9 cellular contexts compared by ENCODE assay signal in the genomic region with DNA sequence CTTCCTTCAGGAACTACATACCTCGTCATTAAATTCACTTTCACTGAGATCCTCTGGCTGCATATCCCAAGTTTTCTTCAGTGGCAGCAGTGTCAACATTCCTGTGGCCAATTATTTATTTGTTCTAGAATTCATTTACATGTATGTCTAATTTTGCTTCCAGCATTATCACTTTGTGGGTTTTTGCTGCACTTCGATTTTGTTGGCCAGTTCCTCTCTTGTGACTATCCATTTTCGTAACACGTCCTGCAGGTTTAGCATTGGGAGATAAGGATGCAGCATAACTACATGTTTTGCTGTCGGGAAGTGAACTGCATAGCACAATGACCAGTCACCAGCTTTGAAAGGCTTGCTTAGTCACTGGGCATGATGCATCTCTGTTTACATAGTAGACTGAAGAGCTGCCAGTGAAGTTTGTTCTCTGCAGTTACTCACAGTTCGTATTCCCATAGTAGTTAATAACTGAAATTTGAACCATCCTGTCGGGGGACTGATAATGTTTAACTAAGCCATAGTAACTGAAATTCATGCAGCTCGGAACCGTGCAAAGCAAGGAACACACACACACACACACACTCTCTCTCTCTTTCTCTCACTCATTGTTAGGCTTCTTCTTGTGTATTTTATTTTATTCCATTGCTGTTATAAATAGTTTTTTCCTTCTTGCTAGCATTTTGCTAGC. TPM values are rescaled to one million over a fixed set of nuclear protein-coding genes. Genes with fewer than 3 reads are reported as not detected.
DNase-seq lines count a peak whose midpoint lies in the region; ATAC-seq, FAIRE-seq and TF ChIP-seq lines count a peak whose summit lies in the region.
"Had no signal": no experiment of that assay in that cellular context is flagged by ENCODE, and none has a peak within 500 bp of the region (broad histone marks: within the 10 kb centered on the region; RNA-seq: fewer than 3 reads in every experiment).

No MANE protein-coding gene starts in this region.

- no peak for TF ChIP-seq RAD21 in K562 (CRISPR knock-in tag; conservative IDR thresholded peaks at IDR 0.05 in 1 of 2, IDR thresholded peaks at IDR 0.05 in 1 of 2)

- FAIRE-seq in K562 (lab: Jason Lieb, UNC): peak; percentile 99

- WGBS in K562 (ENCODE audit: insufficient coverage, low coverage, missing lambda C conversion rate): 4% methylated on average over 9 of the region's 9 CpGs

- H3K9me3 ChIP-seq in K562 (replicated peaks; ENCODE audit: control insufficient read depth, insufficient read depth, low read depth, low read length) (peaks cover 9% of the 10 kb centered on the region), vagina (no peaks in the 10 kb centered on the region)

- peaks cover 27% of the 10 kb centered on the region for H3K36me3 Mint-ChIP-seq in natural killer cell treated with Interleukin-12 subunit alpha and Interleukin-12 subunit beta and Interleukin-15 and Interleukin-18, amount 100 ng/mL, for 72 hours

- H3K4me1 Mint-ChIP-seq in natural killer cell treated with Interleukin-12 subunit alpha and Interleukin-12 subunit beta and Interleukin-15 and Interleukin-18, amount 100 ng/mL, for 72 hours (ENCODE audit: low read depth in 2 of 2): peaks cover 15 to 16% of the 10 kb centered on the region in 2 donors
- H3K4me1 Mint-ChIP-seq: activated B cell treated with CpG ODN at 0.5 μM for 24 hours had no signal

- BruUV-seq in K562 (replicated peaks; lab: Mats Ljungman, UMichigan): no TSS peak

- H3K4me3 ChIP-seq in K562 (no peak overlapping the region), vagina (no peak overlapping the region)

- in situ Hi-C loops in ACHN (cut with HindIII; ENCODE audit: low pct_ligation_motif_present, low pct_unique_long_range_greater_than_20kb, low sequenced_read_pairs): no loop called here
- in situ Hi-C loops in K562 (cut with MboI): no loop called here

- no peaks in the 10 kb centered on the region for H3K9me1 ChIP-seq in K562 (ENCODE audit: control insufficient read depth, insufficient read depth, low read length)

- no peaks in the 10 kb centered on the region for H4K20me1 ChIP-seq in K562 (replicated peaks; ENCODE audit: control insufficient read depth, insufficient read depth, low read length)

- CTCF ChIA-PET in K562 (lab: Yijun Ruan, JAX; ENCODE audit: low intra/inter-chr PET ratio): interaction anchor here (0.7 kb wide), 1 partner anchor 85 kb away, joined by 4 read pairs; no protein-coding TSS in a partner anchor

- H3K4me1 ChIP-seq in K562 (replicated peaks in 1 of 2; ENCODE audit: control insufficient read depth in 2 of 2, insufficient read depth in 2 of 2, low read length in 2 of 2) (peaks cover 4 to 33% of the 10 kb centered on the region in 2 experiments; a peak in 4 of 5 replicates), vagina (peaks cover 9% of the 10 kb centered on the region)

- peak overlapping the region; percentile 93 for H3K27ac ChIP-seq in K562 (ENCODE audit: extremely low read depth, low read depth, low read length)
- H3K27ac ChIP-seq in vagina: peak overlapping the region; percentile 26

- no peaks in the 10 kb centered on the region for H3K27me3 ChIP-seq in K562 (ENCODE audit: control insufficient read depth in 2 of 2, insufficient read depth in 2 of 2, low read length in 2 of 2)
- H3K27me3 ChIP-seq in vagina: no peaks in the 10 kb centered on the region

- H3K27me3 Mint-ChIP-seq in natural killer cell treated with Interleukin-12 subunit alpha and Interleukin-12 subunit beta and Interleukin-15 and Interleukin-18, amount 100 ng/mL, for 72 hours: no peaks in the 10 kb centered on the region
- H3K27me3 Mint-ChIP-seq: activated B cell treated with CpG ODN at 0.5 μM for 24 hours had no signal

- DNase-seq in ACHN (peak; percentile 97), NCI-H146 (lab: John Stamatoyannopoulos, UW) (peak; percentile 73), K562 (ENCODE audit: extremely low read depth in 1 of 4, low spot score in 3 of 4) (peak; percentile 51 to 91 (median 65)), kidney tubule cell (ENCODE audit: low spot score) (peak; percentile 99), vagina (ENCODE audit: extremely low spot score in 2 of 2) (no peak)
- DNase-seq in natural killer cell treated with Interleukin-12 subunit alpha and Interleukin-12 subunit beta and Interleukin-15 and Interleukin-18, amount 100 ng/mL, for 72 hours (ENCODE audit: low spot score): no peak
- DNase-seq: activated B cell treated with CpG ODN at 0.5 μM for 24 hours had no signal

- H3K36me3 ChIP-seq in K562 (ENCODE audit: control insufficient read depth, insufficient read depth, low read length) (peaks cover 70% of the 10 kb centered on the region), vagina (no peaks in the 10 kb centered on the region)

- no peak for TF ChIP-seq CTCF in K562 (IDR thresholded peaks at IDR 0.05 in 2 of 3, conservative IDR thresholded peaks at IDR 0.05 in 1 of 3; ENCODE audit: insufficient read depth in 2 of 3, low read depth in 1 of 3, low read length in 3 of 3)
- TF ChIP-seq CTCF in vagina (IDR thresholded peaks at IDR 0.05): no peak

- no peaks in the 10 kb centered on the region for H3K9me3 Mint-ChIP-seq in natural killer cell treated with Interleukin-12 subunit alpha and Interleukin-12 subunit beta and Interleukin-15 and Interleukin-18, amount 100 ng/mL, for 72 hours

- POLR2A ChIA-PET in K562 (lab: Yijun Ruan, JAX): interaction anchor here (0.5 to 1.6 kb wide), 6 partner anchors 12 to 137 kb away, joined by 3 to 5 read pairs (median 4); no protein-coding TSS in a partner anchor

- peak; percentile 83 for TF ChIP-seq EP300 in K562 (IDR thresholded peaks at IDR 0.05; ENCODE audit: low read length)

- H3K4me3 Mint-ChIP-seq in natural killer cell treated with Interleukin-12 subunit alpha and Interleukin-12 subunit beta and Interleukin-15 and Interleukin-18, amount 100 ng/mL, for 72 hours: no peak overlapping the region
- H3K4me3 Mint-ChIP-seq: activated B cell treated with CpG ODN at 0.5 μM for 24 hours had no signal

- TF ChIP-seq POLR2A in K562 (conservative IDR thresholded peaks at IDR 0.05) (0 out of 2 replicates have a peak, but pooled peaks have one; percentile 28), vagina (IDR thresholded peaks at IDR 0.05) (no peak)

- ATAC-seq in K562 (peak; percentile 98), HG03280 (IDR thresholded peaks at IDR 0.05; ENCODE audit: unreplicated experiment) (no peak), HG02759 (IDR thresholded peaks at IDR 0.05; ENCODE audit: unreplicated experiment) (no peak)
- ATAC-seq in natural killer cell treated with Interleukin-12 subunit alpha and Interleukin-12 subunit beta and Interleukin-15 and Interleukin-18, amount 100 ng/mL, for 72 hours: no peak

- no peak overlapping the region for H3K27ac Mint-ChIP-seq in natural killer cell treated with Interleukin-12 subunit alpha and Interleukin-12 subunit beta and Interleukin-15 and Interleukin-18, amount 100 ng/mL, for 72 hours
- H3K27ac Mint-ChIP-seq: activated B cell treated with CpG ODN at 0.5 μM for 24 hours had no signal

- H3K4me2 ChIP-seq in K562 (ENCODE audit: insufficient read depth, low read length): peak overlapping the region; percentile 67

- H2AFZ ChIP-seq in K562 (ENCODE audit: low read depth, low read length): peak overlapping the region; percentile 56; the same call in 1 of the 2 replicates

- intact Hi-C loops in K562 (cut with micrococcal nuclease): no loop called here
- intact Hi-C loops in vagina (cut with DNase I): no loop called here

- H3K9ac ChIP-seq in K562 (ENCODE audit: insufficient read depth in 1 of 2, low read depth in 2 of 2, low read length in 2 of 2): peak overlapping the region in 1 of 2 experiments; percentile 62; a peak in 2 of 4 replicates

- peaks cover 44% of the 10 kb centered on the region for H3K79me2 ChIP-seq in K562 (ENCODE audit: control insufficient read depth, insufficient read depth, low read length)

RNA-seq across cellular contexts. Expression of gene ZNF507, which starts 28.3 kb away (rescaled TPM):
- total RNA-seq in K562 (2011; cell fraction: chromatin; rRNA removed; ENCODE audit: low replicate concordance): 20.4 and 74.7 TPM in 2 replicates
- total RNA-seq in K562 (2011; cell fraction: nucleolus; rRNA removed): 9.5 and 13.7 TPM in 2 replicates
- total RNA-seq in K562 (2011; cell fraction: nucleoplasm; rRNA removed): 27.4 and 35.9 TPM in 2 replicates
- total RNA-seq in K562 (2014; rRNA removed) (7.8 and 9.2 TPM in 2 replicates), K562 (2014; rRNA removed; fragmentation: Illumina TruSeq; extraction: Trizol) (10.4 and 11.8 TPM in 2 replicates), K562 (2015; rRNA removed; fragmentation: Illumina TruSeq; extraction: Trizol) (9.5 and 10.1 TPM in 2 replicates), K562 (2021) (15.1 and 18.1 TPM in 2 replicates), vagina (27.5 TPM)
- polyA plus RNA-seq in K562 (2011; rRNA removed) (22.4 and 25.0 TPM in 2 replicates), K562 (2014; fragmentation: Illumina TruSeq; extraction: Trizol) (16.8 and 17.8 TPM in 2 replicates), K562 (2014; fragmentation: Nextera tagmentation; extraction: Ambion mirVana) (1 to 10 TPM; 2.9 to 3.2 TPM), K562 (2014; rRNA removed) (11.2 and 12.0 TPM in 2 replicates)
- polyA plus RNA-seq in K562 (2011; cell fraction: cytosol; rRNA removed): 6.0 and 11.1 TPM in 2 replicates
- 17.7 and 20.0 TPM in 2 replicates for polyA plus RNA-seq in K562 (2011; cell fraction: nucleus; rRNA removed)
- 7.5 and 8.7 TPM in 2 replicates for polyA plus RNA-seq in K562 (2012)
- 45.8 and 57.4 TPM in 2 replicates for polyA minus RNA-seq in K562 (2011; rRNA and poly(A)+ RNA removed)
- 12.8 and 13.5 TPM in 2 replicates for polyA minus RNA-seq in K562 (2011; cell fraction: cytosol; rRNA and poly(A)+ RNA removed)
- polyA minus RNA-seq in K562 (2011; cell fraction: nucleus; rRNA and poly(A)+ RNA removed): 18.2 and 29.5 TPM in 2 replicates
- total RNA-seq in natural killer cell treated with Interleukin-12 subunit alpha and Interleukin-12 subunit beta and Interleukin-15 and Interleukin-18, amount 100 ng/mL, for 72 hours: 10 to 100 TPM; 21.2 to 37.1 TPM

RNA-seq across cellular contexts. Expression of gene DPY19L3, which starts 31.8 kb away (rescaled TPM):
- 95.7 and 203 TPM in 2 replicates for total RNA-seq in K562 (2011; cell fraction: chromatin; rRNA removed; ENCODE audit: low replicate concordance)
- 66.5 and 77.7 TPM in 2 replicates for total RNA-seq in K562 (2011; cell fraction: nucleolus; rRNA removed)
- total RNA-seq in K562 (2011; cell fraction: nucleoplasm; rRNA removed): 69.9 and 110 TPM in 2 replicates
- total RNA-seq in K562 (2014; rRNA removed): 18.8 and 39.7 TPM in 2 replicates
- 22.0 and 33.9 TPM in 2 replicates for total RNA-seq in K562 (2014; rRNA removed; fragmentation: Illumina TruSeq; extraction: Trizol)
- 19.4 and 20.8 TPM in 2 replicates for total RNA-seq in K562 (2015; rRNA removed; fragmentation: Illumina TruSeq; extraction: Trizol)
- total RNA-seq in K562 (2021): 35.2 and 39.2 TPM in 2 replicates
- polyA plus RNA-seq in K562 (2011; rRNA removed): 37.2 and 38.3 TPM in 2 replicates
- polyA plus RNA-seq in K562 (2011; cell fraction: cytosol; rRNA removed): 29.9 and 36.1 TPM in 2 replicates
- 148 and 257 TPM in 2 replicates for polyA plus RNA-seq in K562 (2011; cell fraction: nucleus; rRNA removed)
- polyA plus RNA-seq in K562 (2012): 13.8 and 24.8 TPM in 2 replicates
- 25.0 and 31.5 TPM in 2 replicates for polyA plus RNA-seq in K562 (2014; fragmentation: Illumina TruSeq; extraction: Trizol)
- 1 to 10 TPM; 4.7 to 6.0 TPM for polyA plus RNA-seq in K562 (2014; fragmentation: Nextera tagmentation; extraction: Ambion mirVana)
- 30.8 and 32.0 TPM in 2 replicates for polyA plus RNA-seq in K562 (2014; rRNA removed)
- 77.5 and 87.2 TPM in 2 replicates for polyA minus RNA-seq in K562 (2011; rRNA and poly(A)+ RNA removed)
- 28.4 and 34.1 TPM in 2 replicates for polyA minus RNA-seq in K562 (2011; cell fraction: cytosol; rRNA and poly(A)+ RNA removed)
- polyA minus RNA-seq in K562 (2011; cell fraction: nucleus; rRNA and poly(A)+ RNA removed): 93.3 and 118 TPM in 2 replicates
- total RNA-seq in vagina: 10.3 TPM
- 10 to 100 TPM; 25.3 to 40.7 TPM for total RNA-seq in natural killer cell treated with Interleukin-12 subunit alpha and Interleukin-12 subunit beta and Interleukin-15 and Interleukin-18, amount 100 ng/mL, for 72 hours

Comparison
In these comparisons a context has a peak if more than half of its experiments do, and no peak if none do; other contexts are left out.
1. DNase-seq: peak in ACHN (single experiment), NCI-H146 (single experiment), K562 (4 of 4) and kidney tubule cell (single experiment); none in vagina (0 of 2) and natural killer cell treated with Interleukin-12 subunit alpha and Interleukin-12 subunit beta and Interleukin-15 and Interleukin-18, amount 100 ng/mL, for 72 hours (single experiment).